27 cellular contexts compared by ENCODE assay signal in genomic region chr10:11895598-11895997, GRCh38.
DNase-seq lines count a peak whose midpoint lies in the region; ATAC-seq, FAIRE-seq and TF ChIP-seq lines count a peak whose summit lies in the region.
"Had no signal": no experiment of that assay in that cellular context is flagged by ENCODE, and none has a peak within 500 bp of the region (broad histone marks: within the 10 kb centered on the region; RNA-seq: fewer than 3 reads in every experiment).

No MANE protein-coding gene starts in this region.

- peaks cover 18% of the 10 kb centered on the region for H4K20me1 ChIP-seq in K562 (replicated peaks; ENCODE audit: control insufficient read depth, insufficient read depth, low read length)
- H4K20me1 ChIP-seq: BLaER1 had no signal

- H3K27me3 ChIP-seq in A673 (replicated peaks; ENCODE audit: insufficient read depth, low read depth, low read length, poor library complexity) (no peaks in the 10 kb centered on the region), RWPE2 (ENCODE audit: insufficient read depth, poor library complexity, severe bottlenecking) (no peaks in the 10 kb centered on the region), K562 (ENCODE audit: control insufficient read depth in 2 of 2, insufficient read depth in 2 of 2, low read length in 2 of 2) (no peaks in the 10 kb centered on the region)
- H3K27me3 ChIP-seq: BE2C, BLaER1 had no signal

- FAIRE-seq in K562 (lab: Jason Lieb, UNC) = no peak
- FAIRE-seq: A549, GM12878, GM12892, GM18507, GM19239 had no signal

- peak overlapping the region; percentile 78 for H3K4me3 ChIP-seq in A673 (ENCODE audit: low read depth, low read length, poor library complexity, severe bottlenecking)
- H3K4me3 ChIP-seq in RWPE2 (ENCODE audit: severe bottlenecking) = no peak overlapping the region
- H3K4me3 ChIP-seq in K562 = peak overlapping the region; percentile 47
- H3K4me3 ChIP-seq: A549, BLaER1, GM12878 had no signal

- intact Hi-C loops in A673 (cut with micrococcal nuclease; ENCODE audit: unreplicated experiment) (no loop called here), K562 (cut with micrococcal nuclease) (loop anchor here (10.0 kb wide), 2 partner anchors 149 to 281 kb away; partner anchors contain the start of genes UPF2 and USP6NL)

- WGBS in K562 (ENCODE audit: insufficient coverage, low coverage, missing lambda C conversion rate) = 53% methylated on average over 4 of the region's 5 CpGs

- no peaks in the 10 kb centered on the region for H3K9me1 ChIP-seq in K562 (ENCODE audit: control insufficient read depth, insufficient read depth, low read length)

- TF ChIP-seq EP300 in K562 (IDR thresholded peaks at IDR 0.05; ENCODE audit: low read length) = no peak

- BruUV-seq in A673 (replicated peaks; lab: Mats Ljungman, UMichigan) (no TSS peak), K562 (replicated peaks; lab: Mats Ljungman, UMichigan) (no TSS peak)

- peaks cover 83% of the 10 kb centered on the region for H3K79me2 ChIP-seq in K562 (ENCODE audit: control insufficient read depth, insufficient read depth, low read length)

- H3K9ac ChIP-seq in K562 (ENCODE audit: insufficient read depth in 1 of 2, low read depth in 2 of 2, low read length in 2 of 2) = peak overlapping the region in 1 of 2 experiments; percentile 92; a peak in 2 of 4 replicates
- H3K9ac ChIP-seq: BLaER1 had no signal

- in situ Hi-C loops in K562 (cut with MboI) = no loop called here

- peak overlapping the region; percentile 83 for H3K4me2 ChIP-seq in K562 (ENCODE audit: insufficient read depth, low read length)
- H3K4me2 ChIP-seq: A549, BLaER1 had no signal

- H3K36me3 ChIP-seq in A673 (ENCODE audit: insufficient read depth, low read length, poor library complexity, severe bottlenecking) = peaks cover 15% of the 10 kb centered on the region
- H3K36me3 ChIP-seq in RWPE2 (ENCODE audit: low read depth) = no peaks in the 10 kb centered on the region
- H3K36me3 ChIP-seq in K562 (ENCODE audit: control insufficient read depth, insufficient read depth, low read length) = peaks cover 23% of the 10 kb centered on the region
- H3K36me3 ChIP-seq: BE2C, BLaER1 had no signal

- POLR2A ChIA-PET in A673 (lab: Charles Lee; ENCODE audit: low non-redundant PET) = no interaction called here
- POLR2A ChIA-PET in K562 (lab: Yijun Ruan, JAX) = interaction anchor here (1.5 kb wide), 1 partner anchor 10 kb away, joined by 5 read pairs; no protein-coding TSS in a partner anchor

- CTCF ChIA-PET in A673 (lab: Charles Lee) = no interaction called here
- CTCF ChIA-PET in K562 (lab: Yijun Ruan, JAX; ENCODE audit: low intra/inter-chr PET ratio) = no interaction called here

- TF ChIP-seq CTCF in A673 (conservative IDR thresholded peaks at IDR 0.05; ENCODE audit: low read depth, low read length) = no peak
- no peak for TF ChIP-seq CTCF in RWPE2 (IDR thresholded peaks at IDR 0.05; ENCODE audit: poor library complexity, severe bottlenecking)
- TF ChIP-seq CTCF in K562 (IDR thresholded peaks at IDR 0.05 in 2 of 3, conservative IDR thresholded peaks at IDR 0.05 in 1 of 3; ENCODE audit: insufficient read depth in 2 of 3, low read depth in 1 of 3, low read length in 3 of 3) = no peak

- no peak for TF ChIP-seq RAD21 in K562 (CRISPR knock-in tag; conservative IDR thresholded peaks at IDR 0.05 in 1 of 2, IDR thresholded peaks at IDR 0.05 in 1 of 2)

- no peak for DNase-seq in A673 (ENCODE audit: low spot score)
- peak; percentile 76 to 85 for DNase-seq in Kasumi-1 (lab: John Stamatoyannopoulos, UW)
- DNase-seq in RWPE2 (ENCODE audit: low spot score) = no peak
- no peak for DNase-seq in K562 (ENCODE audit: extremely low read depth in 1 of 4, low spot score in 3 of 4)
- no peak for DNase-seq in activated CD4-positive, alpha-beta T cell treated with anti-CD3 and anti-CD28 coated beads, Interleukin-2, amount 50 U/mL, for 48 hours
- DNase-seq in amygdala (lab: John Stamatoyannopoulos, UW) = no peak
- DNase-seq: ACHN; BE2C; C1 segment of cervical spinal cord; CD4-positive, alpha-beta memory T cell; CD4-positive, CD25-positive, alpha-beta regulatory T cell; COR-L47; DMS 273 treated with DMSO at 0.1 percent for 48 hours; DMS153; DMS53; DMS79; DND-41; EL; GDM1 had no signal

- no peak for TF ChIP-seq POLR2A in K562 (conservative IDR thresholded peaks at IDR 0.05)

- ATAC-seq in RWPE2 (ENCODE audit: low read depth) (no peak), K562 (no peak), GM18868 (IDR thresholded peaks at IDR 0.05; ENCODE audit: unreplicated experiment) (no peak)
- ATAC-seq: A549, GM12878 had no signal

- H3K9me3 ChIP-seq in A673 (ENCODE audit: low read depth, low read length, poor library complexity, severe bottlenecking) (no peaks in the 10 kb centered on the region), RWPE2 (ENCODE audit: severe bottlenecking) (no peaks in the 10 kb centered on the region), K562 (replicated peaks; ENCODE audit: control insufficient read depth, insufficient read depth, low read depth, low read length) (no peaks in the 10 kb centered on the region)
- H3K9me3 ChIP-seq: A549, BE2C, BLaER1 had no signal

- H3K4me1 ChIP-seq in A673 (ENCODE audit: insufficient read depth, low read length, poor library complexity, severe bottlenecking) (peaks cover 18% of the 10 kb centered on the region), RWPE2 (ENCODE audit: insufficient read depth, poor library complexity, severe bottlenecking) (peaks cover 18% of the 10 kb centered on the region), K562 (replicated peaks in 1 of 2; ENCODE audit: control insufficient read depth in 2 of 2, insufficient read depth in 2 of 2, low read length in 2 of 2) (peaks cover 10 to 41% of the 10 kb centered on the region in 2 experiments)
- H3K4me1 ChIP-seq: BE2C had no signal

- no peak overlapping the region for H2AFZ ChIP-seq in K562 (ENCODE audit: low read depth, low read length)

- H3K27ac ChIP-seq in A673 (ENCODE audit: low read depth, low read length, poor library complexity, severe bottlenecking) (peak overlapping the region; percentile 96), RWPE2 (ENCODE audit: poor library complexity, severe bottlenecking) (peak overlapping the region; percentile 100), K562 (ENCODE audit: extremely low read depth, low read depth, low read length) (peak overlapping the region; percentile 91)
- H3K27ac ChIP-seq: 22Rv1, A549, BLaER1 had no signal

TF ChIP-seq in K562, 482 proteins besides CTCF, POLR2A, EP300 and RAD21 (continues in another document):
- TF ChIP-seq KAT2B (IDR thresholded peaks at IDR 0.05; ENCODE audit: low read depth, low read length) (no peak), ZNF282 (CRISPR knock-in tag; IDR thresholded peaks at IDR 0.05) (no peak), NR3C1 (CRISPR knock-in tag; IDR thresholded peaks at IDR 0.05) (no peak), PTBP1 (IDR thresholded peaks at IDR 0.05; ENCODE audit: low read depth, low read length) (no peak), ZNF121 (CRISPR knock-in tag; conservative IDR thresholded peaks at IDR 0.05) (no peak), RBM25 (IDR thresholded peaks at IDR 0.05; ENCODE audit: low read depth, low read length, severe bottlenecking) (peak; percentile 31), ZNF445 (CRISPR knock-in tag; IDR thresholded peaks at IDR 0.05; ENCODE audit: low read depth) (no peak), AFF4 (CRISPR knock-in tag; IDR thresholded peaks at IDR 0.05) (no peak)
- TF ChIP-seq, protein P1, sequence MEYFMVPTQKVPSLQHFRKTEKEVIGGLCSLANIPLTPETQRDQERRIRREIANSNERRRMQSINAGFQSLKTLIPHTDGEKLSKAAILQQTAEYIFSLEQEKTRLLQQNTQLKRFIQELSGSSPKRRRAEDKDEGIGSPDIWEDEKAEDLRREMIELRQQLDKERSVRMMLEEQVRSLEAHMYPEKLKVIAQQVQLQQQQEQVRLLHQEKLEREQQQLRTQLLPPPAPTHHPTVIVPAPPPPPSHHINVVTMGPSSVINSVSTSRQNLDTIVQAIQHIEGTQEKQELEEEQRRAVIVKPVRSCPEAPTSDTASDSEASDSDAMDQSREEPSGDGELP (CRISPR knock-in tag; IDR thresholded peaks at IDR 0.05; ENCODE audit: borderline replicate concordance) = no peak
- TF ChIP-seq, protein P2, sequence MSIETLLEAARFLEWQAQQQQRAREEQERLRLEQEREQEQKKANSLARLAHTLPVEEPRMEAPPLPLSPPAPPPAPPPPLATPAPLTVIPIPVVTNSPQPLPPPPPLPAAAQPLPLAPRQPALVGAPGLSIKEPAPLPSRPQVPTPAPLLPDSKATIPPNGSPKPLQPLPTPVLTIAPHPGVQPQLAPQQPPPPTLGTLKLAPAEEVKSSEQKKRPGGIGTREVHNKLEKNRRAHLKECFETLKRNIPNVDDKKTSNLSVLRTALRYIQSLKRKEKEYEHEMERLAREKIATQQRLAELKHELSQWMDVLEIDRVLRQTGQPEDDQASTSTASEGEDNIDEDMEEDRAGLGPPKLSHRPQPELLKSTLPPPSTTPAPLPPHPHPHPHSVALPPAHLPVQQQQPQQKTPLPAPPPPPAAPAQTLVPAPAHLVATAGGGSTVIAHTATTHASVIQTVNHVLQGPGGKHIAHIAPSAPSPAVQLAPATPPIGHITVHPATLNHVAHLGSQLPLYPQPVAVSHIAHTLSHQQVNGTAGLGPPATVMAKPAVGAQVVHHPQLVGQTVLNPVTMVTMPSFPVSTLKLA (conservative IDR thresholded peaks at IDR 0.05) = no peak

Comparison
In these comparisons a context has a peak if more than half of its experiments do, and no peak if none do; other contexts are left out.
1. DNase-seq: peak in Kasumi-1 (2 of 2); none in A673 (single experiment), RWPE2 (single experiment), K562 (0 of 4), activated CD4-positive, alpha-beta T cell treated with anti-CD3 and anti-CD28 coated beads, Interleukin-2, amount 50 U/mL, for 48 hours (0 of 2) and amygdala (0 of 56).
2. Peak in every context shown above with its lines, with median percentiles within 50 percentile points of each other: H3K27ac ChIP-seq.